11 cellular contexts compared by ENCODE assay signal in genomic region chr14:69619007-69619406, GRCh38. TPM values are rescaled to one million over a fixed set of nuclear protein-coding genes. Genes with fewer than 3 reads are reported as not detected.
DNase-seq lines count a peak whose midpoint lies in the region; ATAC-seq and TF ChIP-seq lines count a peak whose summit lies in the region.
"Had no signal": no experiment of that assay in that cellular context is flagged by ENCODE, and none has a peak within 500 bp of the region (broad histone marks: within the 10 kb centered on the region; RNA-seq: fewer than 3 reads in every experiment).

No MANE protein-coding gene starts in this region.

- H4K91ac ChIP-seq in IMR-90 (ENCODE audit: insufficient read depth, low read depth, low read length): no peak overlapping the region

- no peak overlapping the region for H3K9ac ChIP-seq in IMR-90 (ENCODE audit: low read depth, low read length)

- no peaks in the 10 kb centered on the region for H3K27me3 ChIP-seq in IMR-90 (ENCODE audit: control insufficient read depth, insufficient read depth, low read length)

- in situ Hi-C loops in IMR-90 (cut with MboI; ENCODE audit: low sequenced_read_pairs) (no loop called here), astrocyte of the spinal cord (cut with HindIII; ENCODE audit: low sequenced_read_pairs) (no loop called here)

- no peaks in the 10 kb centered on the region for H3K9me3 ChIP-seq in IMR-90 (ENCODE audit: control insufficient read depth, insufficient read depth, low read length)
- H3K9me3 ChIP-seq: prostate gland had no signal

- no peak overlapping the region for H2BK120ac ChIP-seq in IMR-90 (ENCODE audit: low read depth, low read length)

- H3K4me2 ChIP-seq in IMR-90 (ENCODE audit: low read depth, low read length): peak overlapping the region; percentile 4

- no peak overlapping the region for H3K56ac ChIP-seq in IMR-90 (ENCODE audit: extremely low read depth, insufficient read depth, low read length)

- H4K20me1 ChIP-seq in IMR-90 (ENCODE audit: insufficient read depth, low read length): peaks cover 62% of the 10 kb centered on the region

- H3K4me3 ChIP-seq in IMR-90 (ENCODE audit: insufficient read depth, low read depth, low read length) (no peak overlapping the region), astrocyte of the spinal cord (ENCODE audit: low read depth, low read length) (no peak overlapping the region)
- H3K4me3 ChIP-seq: prostate gland had no signal

- TF ChIP-seq POLR2A in IMR-90 (IDR thresholded peaks at IDR 0.05; ENCODE audit: low read depth, low read length): no peak

- peak overlapping the region in 1 of 2 experiments; percentile 12; a peak in 2 of 4 replicates for H4K8ac ChIP-seq in IMR-90 (ENCODE audit: low read depth in 2 of 2, low read length in 2 of 2)

- peak overlapping the region; percentile 8 to 77 (median 70) for H3K27ac Mint-ChIP-seq in CD14-positive monocyte
- H3K27ac Mint-ChIP-seq in natural killer cell: peak overlapping the region; percentile 95 to 96

- no peak overlapping the region for H3K27ac ChIP-seq in IMR-90 (ENCODE audit: insufficient read depth, low read length)
- H3K27ac ChIP-seq: prostate gland had no signal

- no TSS peak for BruUV-seq in IMR-90 (replicated peaks; lab: Mats Ljungman, UMichigan)

- H2BK15ac ChIP-seq in IMR-90 (ENCODE audit: low read depth, low read length): no peak overlapping the region

- H2AK5ac ChIP-seq in IMR-90 (ENCODE audit: low read depth, low read length): peak overlapping the region; percentile 50; the same call in 1 of the 2 replicates

- TF ChIP-seq RAD21 in IMR-90 (IDR thresholded peaks at IDR 0.05; ENCODE audit: low read length): no peak

- DNase-seq in CD14-positive monocyte (ENCODE audit: low spot score) (no peak), IMR-90 (no peak), astrocyte of the spinal cord (ENCODE audit: low read depth, low spot score) (peak; percentile 43), natural killer cell (no peak)
- no peak for DNase-seq in stimulated activated naive CD4-positive, alpha-beta T cell (lab: John Stamatoyannopoulos, UW)
- DNase-seq in stimulated activated CD8-positive, alpha-beta memory T cell treated with anti-CD3 and anti-CD28 coated beads, Interleukin-4, amount 100 ng/mL, for 48 hours: no peak
- DNase-seq: NCI-H187 treated with DMSO at 0.1 percent for 48 hours had no signal

- peaks cover 40 to 88% of the 10 kb centered on the region in 2 experiments for H3K79me1 ChIP-seq in IMR-90 (ENCODE audit: low read depth in 1 of 2, low read length in 2 of 2)

- peaks cover 23% of the 10 kb centered on the region for H3K9me1 ChIP-seq in IMR-90 (ENCODE audit: insufficient read depth, low read length)

- peak overlapping the region; percentile 26; the same call in 1 of the 2 replicates for H3K23ac ChIP-seq in IMR-90 (ENCODE audit: low read depth, low read length)

- H3K4ac ChIP-seq in IMR-90 (ENCODE audit: low read depth, low read length): peak overlapping the region; percentile 70

- H3K36me3 Mint-ChIP-seq in CD14-positive monocyte (peaks cover 20 to 33% of the 10 kb centered on the region in 2 donors), natural killer cell (no peaks in the 10 kb centered on the region)

- H3K4me1 ChIP-seq in IMR-90 (ENCODE audit: control insufficient read depth, insufficient read depth, low read length): peaks cover 23% of the 10 kb centered on the region

- no peak overlapping the region for H4K5ac ChIP-seq in IMR-90 (ENCODE audit: low read depth, low read length)

- H2AK9ac ChIP-seq in IMR-90 (replicated peaks; ENCODE audit: low read depth, low read length, poor library complexity): no peak overlapping the region

- POLR2A ChIA-PET in IMR-90 (lab: Charles Lee; ENCODE audit: unreplicated experiment): no interaction called here

- H3K9me3 Mint-ChIP-seq in CD14-positive monocyte (no peaks in the 10 kb centered on the region), natural killer cell (no peaks in the 10 kb centered on the region)

- ATAC-seq in IMR-90 (ENCODE audit: low read depth) (peak; percentile 18; the same call in 1 of the 2 replicates), natural killer cell (no peak), HG02970 (IDR thresholded peaks at IDR 0.05; ENCODE audit: low FRiP score, unreplicated experiment) (no peak), HG02798 (IDR thresholded peaks at IDR 0.05; ENCODE audit: poor library complexity, unreplicated experiment) (no peak)
- ATAC-seq: left lobe of liver had no signal

- intact Hi-C loops in CD14-positive monocyte (cut with micrococcal nuclease) (loop anchor here in 1 of 2 donors (5.0 kb wide), 1 partner anchor 83 kb away; no protein-coding TSS in a partner anchor), IMR-90 (cut with micrococcal nuclease) (no loop called here), natural killer cell (cut with micrococcal nuclease) (loop anchor here (2.0 to 10.0 kb wide), 2 partner anchors 36 to 824 kb away; partner anchors contain the start of gene ZFP36L1)

- dilution Hi-C loops in IMR-90 (cut with HindIII; ENCODE audit: low sequenced_read_pairs, unreplicated experiment): no loop called here

- no peaks in the 10 kb centered on the region for H3K36me3 ChIP-seq in IMR-90 (ENCODE audit: control insufficient read depth, insufficient read depth, low read length)
- H3K36me3 ChIP-seq: prostate gland had no signal

- no peak overlapping the region for H3K18ac ChIP-seq in IMR-90 (ENCODE audit: low read depth, low read length)

- H2BK5ac ChIP-seq in IMR-90 (ENCODE audit: low read depth, low read length, poor library complexity, severe bottlenecking): peak overlapping the region; percentile 35

- peaks cover 86% of the 10 kb centered on the region for H3K4me1 Mint-ChIP-seq in CD14-positive monocyte
- H3K4me1 Mint-ChIP-seq in natural killer cell: peaks cover 84 to 94% of the 10 kb centered on the region in 2 donors

- WGBS in IMR-90 (ENCODE audit: extremely low coverage in 2 of 2, insufficient read length in 1 of 2), 2 experiments: no CpG with 5 or more reads among the region's 4 CpGs

- no peak overlapping the region for H2AFZ ChIP-seq in IMR-90 (replicated peaks; ENCODE audit: low read length, poor library complexity)

- no peak for TF ChIP-seq CTCF in CD14-positive monocyte (IDR thresholded peaks at IDR 0.05)
- no peak for TF ChIP-seq CTCF in IMR-90 (conservative IDR thresholded peaks at IDR 0.05; ENCODE audit: low read depth, low read length)
- TF ChIP-seq CTCF in astrocyte of the spinal cord (IDR thresholded peaks at IDR 0.05; ENCODE audit: low read depth, low read length): no peak
- no peak for TF ChIP-seq CTCF in natural killer cell (IDR thresholded peaks at IDR 0.05)

- H3K4me3 Mint-ChIP-seq in CD14-positive monocyte (peak overlapping the region in 1 of 2 donors; percentile 11), natural killer cell (no peak overlapping the region)

- H2BK20ac ChIP-seq in IMR-90 (ENCODE audit: low read depth, low read length): no peak overlapping the region

- H3K14ac ChIP-seq in IMR-90 (replicated peaks; ENCODE audit: low read depth, low read length): peak overlapping the region; percentile 3; the same call in 1 of the 2 replicates

- peaks cover 0 to 1% (median 0%) of the 10 kb centered on the region in 3 donors for H3K27me3 Mint-ChIP-seq in CD14-positive monocyte (ENCODE audit: low read depth in 3 of 3)
- H3K27me3 Mint-ChIP-seq in natural killer cell (ENCODE audit: low read depth in 2 of 2): no peaks in the 10 kb centered on the region

- CTCF ChIA-PET in IMR-90 (lab: Yijun Ruan, JAX): no interaction called here

TF ChIP-seq in IMR-90, 13 proteins besides CTCF, POLR2A, EP300 and RAD21:
- no peak for TF ChIP-seq CEBPB (IDR thresholded peaks at IDR 0.05; ENCODE audit: low read depth, low read length)
- no peak for TF ChIP-seq RCOR1 (IDR thresholded peaks at IDR 0.05; ENCODE audit: insufficient replicate concordance, low read length)
- TF ChIP-seq SMC3 (IDR thresholded peaks at IDR 0.05; ENCODE audit: low read depth, low read length): no peak
- no peak for TF ChIP-seq MAFK (IDR thresholded peaks at IDR 0.05; ENCODE audit: low read depth, low read length)
- no peak for TF ChIP-seq BHLHE40 (IDR thresholded peaks at IDR 0.05; ENCODE audit: low read depth, low read length)
- TF ChIP-seq MXI1 (IDR thresholded peaks at IDR 0.05; ENCODE audit: borderline replicate concordance, low read depth, low read length): no peak
- no peak for TF ChIP-seq RFX5 (IDR thresholded peaks at IDR 0.05; ENCODE audit: low read depth, low read length)
- TF ChIP-seq ELK1 (IDR thresholded peaks at IDR 0.05; ENCODE audit: borderline replicate concordance, low read depth, low read length): no peak
- no peak for TF ChIP-seq CHD1 (IDR thresholded peaks at IDR 0.05; ENCODE audit: low read depth, low read length)

RNA-seq across cellular contexts. Expression of gene SUSD6, which starts 7.6 kb away (rescaled TPM):
- polyA plus RNA-seq in CD14-positive monocyte: 10 to 100 TPM; 17.3 to 30.1 TPM
- total RNA-seq in IMR-90 (2012; rRNA removed): 2.3 and 2.5 TPM in 2 replicates
- 10.1 and 10.4 TPM in 2 replicates for polyA plus RNA-seq in IMR-90 (2012; rRNA removed)
- polyA plus RNA-seq in IMR-90 (2012; cell fraction: cytosol; rRNA removed): 5.9 and 7.7 TPM in 2 replicates
- 21.8 and 29.0 TPM in 2 replicates for polyA plus RNA-seq in IMR-90 (2012; cell fraction: nucleus; rRNA removed; ENCODE audit: low replicate concordance)
- total RNA-seq in natural killer cell: 100 to 1,000 TPM; 119 to 144 (median 140) TPM

RNA-seq across cellular contexts. Expression of gene CCDC177, which starts 44.3 kb away (rescaled TPM):
- not detected for polyA plus RNA-seq in CD14-positive monocyte
- not detected in 2 replicates for total RNA-seq in IMR-90 (2012; rRNA removed)
- not detected in 2 replicates for polyA plus RNA-seq in IMR-90 (2012; rRNA removed)
- not detected in 2 replicates for polyA plus RNA-seq in IMR-90 (2012; cell fraction: cytosol; rRNA removed)
- not detected in 2 replicates for polyA plus RNA-seq in IMR-90 (2012; cell fraction: nucleus; rRNA removed; ENCODE audit: low replicate concordance)
- not detected for total RNA-seq in natural killer cell

Comparison
In these comparisons a context has a peak if more than half of its experiments do, and no peak if none do; other contexts are left out.
1. RNA of gene SUSD6, which starts 7.6 kb away (total RNA-seq): 119 to 144 TPM in natural killer cell; 2.3 to 2.5 TPM in IMR-90; every median in the first group is over 10 times any median in the second.